In genomic region chr11:61972796-61973602, GRCh38 we compare ENCODE assay signal across 1 cellular context.
TF ChIP-seq lines count a peak whose summit lies in the region.

No MANE protein-coding gene starts in this region.

TF ChIP-seq in HepG2, 621 proteins besides CTCF, POLR2A, EP300 and RAD21 (continued from another document and continues in another):
- TF ChIP-seq, protein P1, sequence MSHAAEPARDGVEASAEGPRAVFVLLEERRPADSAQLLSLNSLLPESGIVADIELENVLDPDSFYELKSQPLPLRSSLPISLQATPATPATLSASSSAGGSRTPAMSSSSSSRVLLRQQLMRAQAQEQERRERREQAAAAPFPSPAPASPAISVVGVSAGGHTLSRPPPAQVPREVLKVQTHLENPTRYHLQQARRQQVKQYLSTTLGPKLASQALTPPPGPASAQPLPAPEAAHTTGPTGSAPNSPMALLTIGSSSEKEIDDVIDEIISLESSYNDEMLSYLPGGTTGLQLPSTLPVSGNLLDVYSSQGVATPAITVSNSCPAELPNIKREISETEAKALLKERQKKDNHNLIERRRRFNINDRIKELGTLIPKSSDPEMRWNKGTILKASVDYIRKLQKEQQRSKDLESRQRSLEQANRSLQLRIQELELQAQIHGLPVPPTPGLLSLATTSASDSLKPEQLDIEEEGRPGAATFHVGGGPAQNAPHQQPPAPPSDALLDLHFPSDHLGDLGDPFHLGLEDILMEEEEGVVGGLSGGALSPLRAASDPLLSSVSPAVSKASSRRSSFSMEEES (CRISPR knock-in tag; IDR thresholded peaks at IDR 0.05), result peak; percentile 99
- peak; percentile 74 for TF ChIP-seq MNT (IDR thresholded peaks at IDR 0.05)
- no peak for TF ChIP-seq MAFG (CRISPR knock-in tag; IDR thresholded peaks at IDR 0.05)
- TF ChIP-seq ZMYM4 (CRISPR knock-in tag; IDR thresholded peaks at IDR 0.05), result peak; percentile 67
- TF ChIP-seq ZNF24 (IDR thresholded peaks at IDR 0.05), result no peak
- peak; percentile 8; the same call in 1 of the 2 replicates for TF ChIP-seq MAFF (IDR thresholded peaks at IDR 0.05; ENCODE audit: low read depth, low read length)
- TF ChIP-seq TOE1 (CRISPR knock-in tag; IDR thresholded peaks at IDR 0.05), result 0 out of 2 replicates have a peak, but pooled peaks have one; percentile 39
- TF ChIP-seq WIZ (CRISPR knock-in tag; IDR thresholded peaks at IDR 0.05), result peak; percentile 25; the same call in 1 of the 2 replicates
- peak; percentile 54 for TF ChIP-seq ZNF652 (CRISPR knock-in tag; IDR thresholded peaks at IDR 0.05; ENCODE audit: borderline replicate concordance, low read depth)
- TF ChIP-seq FOXA3 (CRISPR knock-in tag; IDR thresholded peaks at IDR 0.05), result peak; percentile 87
- TF ChIP-seq ZBTB7A (CRISPR knock-in tag; IDR thresholded peaks at IDR 0.05), result peak; percentile 92
- TF ChIP-seq NCOA2 (CRISPR knock-in tag; IDR thresholded peaks at IDR 0.05), result peak; percentile 80
- TF ChIP-seq NR2C2 (CRISPR knock-in tag; IDR thresholded peaks at IDR 0.05; ENCODE audit: borderline replicate concordance), result no peak; the same call in 1 of the 2 replicates
- TF ChIP-seq, protein P2, sequence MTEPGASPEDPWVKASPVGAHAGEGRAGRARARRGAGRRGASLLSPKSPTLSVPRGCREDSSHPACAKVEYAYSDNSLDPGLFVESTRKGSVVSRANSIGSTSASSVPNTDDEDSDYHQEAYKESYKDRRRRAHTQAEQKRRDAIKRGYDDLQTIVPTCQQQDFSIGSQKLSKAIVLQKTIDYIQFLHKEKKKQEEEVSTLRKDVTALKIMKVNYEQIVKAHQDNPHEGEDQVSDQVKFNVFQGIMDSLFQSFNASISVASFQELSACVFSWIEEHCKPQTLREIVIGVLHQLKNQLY (CRISPR knock-in tag; IDR thresholded peaks at IDR 0.05), result peak; percentile 91
- 0 out of 2 replicates have a peak, but pooled peaks have one; percentile 10 for TF ChIP-seq ZNF225 (CRISPR knock-in tag; IDR thresholded peaks at IDR 0.05)
- TF ChIP-seq FOXA1 (IDR thresholded peaks at IDR 0.05), result no peak
- TF ChIP-seq FOXA1 (CRISPR knock-in tag; IDR thresholded peaks at IDR 0.05), result peak; percentile 74
- peak; percentile 63; the same call in 1 of the 2 replicates for TF ChIP-seq ERF (CRISPR knock-in tag; IDR thresholded peaks at IDR 0.05)
- no peak for TF ChIP-seq MBD4 (IDR thresholded peaks at IDR 0.05; ENCODE audit: borderline replicate concordance, low read length)
- peak; percentile 75; the same call in 1 of the 2 replicates for TF ChIP-seq ZNF331 (CRISPR knock-in tag; IDR thresholded peaks at IDR 0.05)
- TF ChIP-seq ZNF367 (CRISPR knock-in tag; IDR thresholded peaks at IDR 0.05; ENCODE audit: borderline replicate concordance), result no peak
- peak; percentile 60; the same call in 1 of the 2 replicates for TF ChIP-seq ZNF329 (CRISPR knock-in tag; IDR thresholded peaks at IDR 0.05; ENCODE audit: low read depth)
- peak; percentile 18 to 79; a peak in 3 of 4 replicates for TF ChIP-seq NR2F1 (CRISPR knock-in tag; IDR thresholded peaks at IDR 0.05)
- no peak for TF ChIP-seq MLXIP (CRISPR knock-in tag; IDR thresholded peaks at IDR 0.05; ENCODE audit: borderline replicate concordance)
- TF ChIP-seq, protein P3, sequence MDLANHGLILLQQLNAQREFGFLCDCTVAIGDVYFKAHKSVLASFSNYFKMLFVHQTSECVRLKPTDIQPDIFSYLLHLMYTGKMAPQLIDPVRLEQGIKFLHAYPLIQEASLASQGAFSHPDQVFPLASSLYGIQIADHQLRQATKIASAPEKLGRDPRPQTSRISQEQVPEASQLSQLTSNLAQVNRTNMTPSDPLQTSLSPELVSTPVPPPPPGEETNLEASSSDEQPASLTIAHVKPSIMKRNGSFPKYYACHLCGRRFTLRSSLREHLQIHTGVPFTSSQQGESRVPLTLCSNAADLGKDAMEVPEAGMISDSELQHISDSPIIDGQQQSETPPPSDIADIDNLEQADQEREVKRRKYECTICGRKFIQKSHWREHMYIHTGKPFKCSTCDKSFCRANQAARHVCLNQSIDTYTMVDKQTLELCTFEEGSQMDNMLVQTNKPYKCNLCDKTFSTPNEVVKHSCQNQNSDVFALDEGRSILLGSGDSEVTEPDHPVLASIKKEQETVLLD (CRISPR knock-in tag; IDR thresholded peaks at IDR 0.05; ENCODE audit: low read depth), result no peak
- peak; percentile 77 for TF ChIP-seq SMAD3 (CRISPR knock-in tag; IDR thresholded peaks at IDR 0.05)
- 0 out of 2 replicates have a peak, but pooled peaks have one; percentile 35 for TF ChIP-seq NAIF1 (CRISPR knock-in tag; IDR thresholded peaks at IDR 0.05; ENCODE audit: borderline replicate concordance)
- TF ChIP-seq SNAI1 (CRISPR knock-in tag; IDR thresholded peaks at IDR 0.05; ENCODE audit: borderline replicate concordance), result peak; percentile 83; the same call in 1 of the 2 replicates
- peak; percentile 43 for TF ChIP-seq TBL1XR1 (IDR thresholded peaks at IDR 0.05; ENCODE audit: borderline replicate concordance, low read length, partially characterized antibody)
- 0 out of 2 replicates have a peak, but pooled peaks have one; percentile 38 for TF ChIP-seq KDM1A (CRISPR knock-in tag; IDR thresholded peaks at IDR 0.05)
- TF ChIP-seq HHEX (CRISPR knock-in tag; IDR thresholded peaks at IDR 0.05), result no peak; the same call in 1 of the 2 replicates
- peak; percentile 88; the same call in 1 of the 2 replicates for TF ChIP-seq SATB2 (CRISPR knock-in tag; IDR thresholded peaks at IDR 0.05)
- TF ChIP-seq, protein P4, sequence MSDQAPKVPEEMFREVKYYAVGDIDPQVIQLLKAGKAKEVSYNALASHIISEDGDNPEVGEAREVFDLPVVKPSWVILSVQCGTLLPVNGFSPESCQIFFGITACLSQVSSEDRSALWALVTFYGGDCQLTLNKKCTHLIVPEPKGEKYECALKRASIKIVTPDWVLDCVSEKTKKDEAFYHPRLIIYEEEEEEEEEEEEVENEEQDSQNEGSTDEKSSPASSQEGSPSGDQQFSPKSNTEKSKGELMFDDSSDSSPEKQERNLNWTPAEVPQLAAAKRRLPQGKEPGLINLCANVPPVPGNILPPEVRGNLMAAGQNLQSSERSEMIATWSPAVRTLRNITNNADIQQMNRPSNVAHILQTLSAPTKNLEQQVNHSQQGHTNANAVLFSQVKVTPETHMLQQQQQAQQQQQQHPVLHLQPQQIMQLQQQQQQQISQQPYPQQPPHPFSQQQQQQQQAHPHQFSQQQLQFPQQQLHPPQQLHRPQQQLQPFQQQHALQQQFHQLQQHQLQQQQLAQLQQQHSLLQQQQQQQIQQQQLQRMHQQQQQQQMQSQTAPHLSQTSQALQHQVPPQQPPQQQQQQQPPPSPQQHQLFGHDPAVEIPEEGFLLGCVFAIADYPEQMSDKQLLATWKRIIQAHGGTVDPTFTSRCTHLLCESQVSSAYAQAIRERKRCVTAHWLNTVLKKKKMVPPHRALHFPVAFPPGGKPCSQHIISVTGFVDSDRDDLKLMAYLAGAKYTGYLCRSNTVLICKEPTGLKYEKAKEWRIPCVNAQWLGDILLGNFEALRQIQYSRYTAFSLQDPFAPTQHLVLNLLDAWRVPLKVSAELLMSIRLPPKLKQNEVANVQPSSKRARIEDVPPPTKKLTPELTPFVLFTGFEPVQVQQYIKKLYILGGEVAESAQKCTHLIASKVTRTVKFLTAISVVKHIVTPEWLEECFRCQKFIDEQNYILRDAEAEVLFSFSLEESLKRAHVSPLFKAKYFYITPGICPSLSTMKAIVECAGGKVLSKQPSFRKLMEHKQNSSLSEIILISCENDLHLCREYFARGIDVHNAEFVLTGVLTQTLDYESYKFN (CRISPR knock-in tag; conservative IDR thresholded peaks at IDR 0.05), result peak; percentile 97
- no peak for TF ChIP-seq ZNF75D (CRISPR knock-in tag; IDR thresholded peaks at IDR 0.05; ENCODE audit: borderline replicate concordance)
- peak; percentile 37; the same call in 1 of the 2 replicates for TF ChIP-seq TRIM24 (CRISPR knock-in tag; IDR thresholded peaks at IDR 0.05)
- TF ChIP-seq BRF2 (CRISPR knock-in tag; IDR thresholded peaks at IDR 0.05), result no peak
- TF ChIP-seq ZNF746 (CRISPR knock-in tag; IDR thresholded peaks at IDR 0.05), result peak; percentile 97
- TF ChIP-seq, protein P5, sequence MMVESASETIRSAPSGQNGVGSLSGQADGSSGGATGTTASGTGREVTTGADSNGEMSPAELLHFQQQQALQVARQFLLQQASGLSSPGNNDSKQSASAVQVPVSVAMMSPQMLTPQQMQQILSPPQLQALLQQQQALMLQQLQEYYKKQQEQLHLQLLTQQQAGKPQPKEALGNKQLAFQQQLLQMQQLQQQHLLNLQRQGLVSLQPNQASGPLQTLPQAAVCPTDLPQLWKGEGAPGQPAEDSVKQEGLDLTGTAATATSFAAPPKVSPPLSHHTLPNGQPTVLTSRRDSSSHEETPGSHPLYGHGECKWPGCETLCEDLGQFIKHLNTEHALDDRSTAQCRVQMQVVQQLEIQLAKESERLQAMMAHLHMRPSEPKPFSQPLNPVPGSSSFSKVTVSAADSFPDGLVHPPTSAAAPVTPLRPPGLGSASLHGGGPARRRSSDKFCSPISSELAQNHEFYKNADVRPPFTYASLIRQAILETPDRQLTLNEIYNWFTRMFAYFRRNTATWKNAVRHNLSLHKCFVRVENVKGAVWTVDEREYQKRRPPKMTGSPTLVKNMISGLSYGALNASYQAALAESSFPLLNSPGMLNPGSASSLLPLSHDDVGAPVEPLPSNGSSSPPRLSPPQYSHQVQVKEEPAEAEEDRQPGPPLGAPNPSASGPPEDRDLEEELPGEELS (CRISPR knock-in tag; IDR thresholded peaks at IDR 0.05), result peak; percentile 68; the same call in 1 of the 2 replicates
- no peak for TF ChIP-seq ZBTB25 (CRISPR knock-in tag; IDR thresholded peaks at IDR 0.05)
- peak; percentile 56; the same call in 1 of the 2 replicates for TF ChIP-seq GFI1 (CRISPR knock-in tag; IDR thresholded peaks at IDR 0.05; ENCODE audit: borderline replicate concordance)
- TF ChIP-seq, protein P6, sequence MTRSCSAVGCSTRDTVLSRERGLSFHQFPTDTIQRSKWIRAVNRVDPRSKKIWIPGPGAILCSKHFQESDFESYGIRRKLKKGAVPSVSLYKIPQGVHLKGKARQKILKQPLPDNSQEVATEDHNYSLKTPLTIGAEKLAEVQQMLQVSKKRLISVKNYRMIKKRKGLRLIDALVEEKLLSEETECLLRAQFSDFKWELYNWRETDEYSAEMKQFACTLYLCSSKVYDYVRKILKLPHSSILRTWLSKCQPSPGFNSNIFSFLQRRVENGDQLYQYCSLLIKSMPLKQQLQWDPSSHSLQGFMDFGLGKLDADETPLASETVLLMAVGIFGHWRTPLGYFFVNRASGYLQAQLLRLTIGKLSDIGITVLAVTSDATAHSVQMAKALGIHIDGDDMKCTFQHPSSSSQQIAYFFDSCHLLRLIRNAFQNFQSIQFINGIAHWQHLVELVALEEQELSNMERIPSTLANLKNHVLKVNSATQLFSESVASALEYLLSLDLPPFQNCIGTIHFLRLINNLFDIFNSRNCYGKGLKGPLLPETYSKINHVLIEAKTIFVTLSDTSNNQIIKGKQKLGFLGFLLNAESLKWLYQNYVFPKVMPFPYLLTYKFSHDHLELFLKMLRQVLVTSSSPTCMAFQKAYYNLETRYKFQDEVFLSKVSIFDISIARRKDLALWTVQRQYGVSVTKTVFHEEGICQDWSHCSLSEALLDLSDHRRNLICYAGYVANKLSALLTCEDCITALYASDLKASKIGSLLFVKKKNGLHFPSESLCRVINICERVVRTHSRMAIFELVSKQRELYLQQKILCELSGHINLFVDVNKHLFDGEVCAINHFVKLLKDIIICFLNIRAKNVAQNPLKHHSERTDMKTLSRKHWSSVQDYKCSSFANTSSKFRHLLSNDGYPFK (CRISPR knock-in tag; IDR thresholded peaks at IDR 0.05; ENCODE audit: borderline replicate concordance), result peak; percentile 73; the same call in 1 of the 2 replicates
- TF ChIP-seq HMG20B (CRISPR knock-in tag; conservative IDR thresholded peaks at IDR 0.05), result 0 out of 2 replicates have a peak, but pooled peaks have one; percentile 29
